Comparison of ENCODE assay signal across 9 cellular contexts in the genomic region with DNA sequence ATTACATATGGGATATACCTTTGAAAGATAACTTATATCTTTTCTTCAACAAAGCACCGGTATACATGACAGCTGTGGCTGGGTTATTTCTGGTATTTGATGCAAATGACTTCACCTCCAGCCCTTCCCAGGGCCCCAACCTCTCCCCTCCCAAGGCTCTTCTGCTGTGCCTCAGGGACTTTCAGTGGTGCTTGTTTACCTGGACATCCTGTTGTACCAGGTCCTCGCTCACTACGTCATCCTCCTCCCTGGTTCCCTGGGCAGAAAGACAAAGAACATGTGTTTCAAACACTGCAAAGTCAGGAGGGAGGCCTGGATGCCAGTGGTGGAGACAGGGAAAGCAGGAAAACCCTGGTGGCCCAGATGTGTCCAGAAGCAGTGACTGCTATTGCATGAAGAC. TPM values are rescaled to one million over a fixed set of nuclear protein-coding genes. Genes with fewer than 3 reads are reported as not detected.
DNase-seq lines count a peak whose midpoint lies in the region; ATAC-seq and TF ChIP-seq lines count a peak whose summit lies in the region.
"Had no signal": no experiment of that assay in that cellular context is flagged by ENCODE, and none has a peak within 500 bp of the region (broad histone marks: within the 10 kb centered on the region; RNA-seq: fewer than 3 reads in every experiment).

No MANE protein-coding gene starts in this region.

- H3K4ac ChIP-seq in trophoblast cell (ENCODE audit: low read depth, low read length) = no peak overlapping the region

- no peak overlapping the region for H2BK12ac ChIP-seq in trophoblast cell (ENCODE audit: low read length)

- peaks cover 5 to 14% of the 10 kb centered on the region in 2 experiments for H3K4me1 ChIP-seq in trophoblast cell (ENCODE audit: control insufficient read depth in 1 of 2, insufficient read depth in 2 of 2, low read length in 2 of 2)

- no CpG with 5 or more reads among the region's 3 CpGs for WGBS in trophoblast cell (ENCODE audit: extremely low coverage, insufficient coverage, insufficient read length)

- H2AK5ac ChIP-seq in trophoblast cell (ENCODE audit: low read length) = no peak overlapping the region

- no peaks in the 10 kb centered on the region for H3K9me3 Mint-ChIP-seq in activated CD8-positive, alpha-beta T cell treated with anti-CD3 and anti-CD28 coated beads, Interleukin-2, amount 10 ng/mL, durations not matched to agents 7 days and 5 days (ENCODE audit: insufficient read depth)
- no peaks in the 10 kb centered on the region for H3K9me3 Mint-ChIP-seq in activated CD8-positive, alpha-beta T cell treated with anti-CD3 and anti-CD28 coated beads for 36 hours

- peaks cover 5% of the 10 kb centered on the region for H3K79me1 ChIP-seq in trophoblast cell (ENCODE audit: low read length)

- no peak overlapping the region for H3K14ac ChIP-seq in trophoblast cell (ENCODE audit: low read length)

- no peak overlapping the region for H4K12ac ChIP-seq in trophoblast cell (ENCODE audit: low read depth, low read length)

- no peaks in the 10 kb centered on the region for H3K27me3 ChIP-seq in trophoblast cell (ENCODE audit: insufficient read depth, low read length)

- no peak overlapping the region for H3K18ac ChIP-seq in trophoblast cell (ENCODE audit: low read length)

- no peak overlapping the region for H3K9ac ChIP-seq in trophoblast cell (ENCODE audit: low read length)

- ATAC-seq in activated CD8-positive, alpha-beta T cell treated with anti-CD3 and anti-CD28 coated beads, Interleukin-2, amount 10 ng/mL, durations not matched to agents 7 days and 5 days = no peak
- ATAC-seq in activated CD8-positive, alpha-beta T cell treated with anti-CD3 and anti-CD28 coated beads for 36 hours = no peak
- ATAC-seq in GM21723 (IDR thresholded peaks at IDR 0.05; ENCODE audit: unreplicated experiment) = peak; percentile 88
- no peak for ATAC-seq in HG02970 (IDR thresholded peaks at IDR 0.05; ENCODE audit: low FRiP score, unreplicated experiment)

- peaks cover 90% of the 10 kb centered on the region for H3K36me3 Mint-ChIP-seq in activated CD8-positive, alpha-beta T cell treated with anti-CD3 and anti-CD28 coated beads, Interleukin-2, amount 10 ng/mL, durations not matched to agents 7 days and 5 days (ENCODE audit: low read depth)
- H3K36me3 Mint-ChIP-seq in activated CD8-positive, alpha-beta T cell treated with anti-CD3 and anti-CD28 coated beads for 36 hours (ENCODE audit: low read depth) = peaks cover 88% of the 10 kb centered on the region

- H4K91ac ChIP-seq in trophoblast cell (ENCODE audit: low read depth, low read length) = peak overlapping the region; percentile 57

- H3K4me3 ChIP-seq in trophoblast cell (ENCODE audit: low read depth, low read length) = no peak overlapping the region

- no peak overlapping the region for H3K4me2 ChIP-seq in trophoblast cell (ENCODE audit: low read length)

- H2BK120ac ChIP-seq in trophoblast cell (ENCODE audit: insufficient read depth, low read length, poor library complexity) = no peak overlapping the region

- no peaks in the 10 kb centered on the region for H3K9me3 ChIP-seq in trophoblast cell (ENCODE audit: insufficient read depth, low read depth, low read length)

- peaks cover 46% of the 10 kb centered on the region for H3K4me1 Mint-ChIP-seq in activated CD8-positive, alpha-beta T cell treated with anti-CD3 and anti-CD28 coated beads, Interleukin-2, amount 10 ng/mL, durations not matched to agents 7 days and 5 days (ENCODE audit: low read depth)
- H3K4me1 Mint-ChIP-seq in activated CD8-positive, alpha-beta T cell treated with anti-CD3 and anti-CD28 coated beads for 36 hours (ENCODE audit: low read depth) = peaks cover 56% of the 10 kb centered on the region

- H3K23ac ChIP-seq in trophoblast cell (ENCODE audit: low read length) = no peak overlapping the region

- no peaks in the 10 kb centered on the region for H3K79me2 ChIP-seq in trophoblast cell (ENCODE audit: control insufficient read depth, insufficient read depth, low read length, poor library complexity)

- peak overlapping the region; percentile 53 for H3K27ac Mint-ChIP-seq in activated CD8-positive, alpha-beta T cell treated with anti-CD3 and anti-CD28 coated beads, Interleukin-2, amount 10 ng/mL, durations not matched to agents 7 days and 5 days
- H3K27ac Mint-ChIP-seq in activated CD8-positive, alpha-beta T cell treated with anti-CD3 and anti-CD28 coated beads for 36 hours = no peak overlapping the region

- H4K8ac ChIP-seq in trophoblast cell (ENCODE audit: low read depth, low read length) = no peak overlapping the region

- intact Hi-C loops in activated CD8-positive, alpha-beta T cell treated with anti-CD3 and anti-CD28 coated beads for 36 hours (cut with micrococcal nuclease) = no loop called here

- no peak overlapping the region for H2AFZ ChIP-seq in trophoblast cell (ENCODE audit: insufficient read depth, low read length, poor library complexity)

- no peaks in the 10 kb centered on the region for H3K27me3 Mint-ChIP-seq in activated CD8-positive, alpha-beta T cell treated with anti-CD3 and anti-CD28 coated beads, Interleukin-2, amount 10 ng/mL, durations not matched to agents 7 days and 5 days (ENCODE audit: low read depth)
- no peaks in the 10 kb centered on the region for H3K27me3 Mint-ChIP-seq in activated CD8-positive, alpha-beta T cell treated with anti-CD3 and anti-CD28 coated beads for 36 hours

- peak overlapping the region; percentile 29 for H3K27ac ChIP-seq in trophoblast cell (ENCODE audit: low read depth, low read length)

- no peak overlapping the region for H3K4me3 Mint-ChIP-seq in activated CD8-positive, alpha-beta T cell treated with anti-CD3 and anti-CD28 coated beads, Interleukin-2, amount 10 ng/mL, durations not matched to agents 7 days and 5 days
- H3K4me3 Mint-ChIP-seq in activated CD8-positive, alpha-beta T cell treated with anti-CD3 and anti-CD28 coated beads for 36 hours = no peak overlapping the region

- no peak for DNase-seq in activated CD8-positive, alpha-beta T cell treated with anti-CD3 and anti-CD28 coated beads, Interleukin-2, amount 10 ng/mL, durations not matched to agents 7 days and 5 days
- no peak for DNase-seq in activated CD8-positive, alpha-beta T cell treated with anti-CD3 and anti-CD28 coated beads for 36 hours
- DNase-seq in NCI-H345 treated with DMSO at 0.1 percent for 48 hours (lab: John Stamatoyannopoulos, UW; ENCODE audit: unreplicated experiment) (peak; percentile 42), trophoblast cell (peak; percentile 11 to 45), COLO829 (ENCODE audit: low spot score) (no peak), Ammon's horn (ENCODE audit: low spot score) (no peak)
- DNase-seq: SHP77 had no signal

- CTCF ChIA-PET in activated CD8-positive, alpha-beta T cell treated with anti-CD3 and anti-CD28 coated beads, Interleukin-2, amount 10 ng/mL, durations not matched to agents 7 days and 5 days (lab: Charles Lee) = interaction anchor here (1.5 to 5.3 kb wide), 4 partner anchors 8 to 31 kb away, joined by 4 to 28 read pairs (median 10); no protein-coding TSS in a partner anchor
- CTCF ChIA-PET in activated CD8-positive, alpha-beta T cell treated with anti-CD3 and anti-CD28 coated beads for 36 hours (lab: Charles Lee) = interaction anchor here (1.0 to 11.4 kb wide), 7 partner anchors 8 to 104 kb away, joined by 3 to 149 read pairs (median 6); no protein-coding TSS in a partner anchor

- H2BK5ac ChIP-seq in trophoblast cell (ENCODE audit: low read depth, low read length, poor library complexity) = no peak overlapping the region

- peaks cover 37 to 64% of the 10 kb centered on the region in 2 experiments for H3K36me3 ChIP-seq in trophoblast cell (ENCODE audit: control insufficient read depth in 1 of 2, insufficient read depth in 2 of 2, low read length in 2 of 2)

- POLR2A ChIA-PET in activated CD8-positive, alpha-beta T cell treated with anti-CD3 and anti-CD28 coated beads, Interleukin-2, amount 10 ng/mL, durations not matched to agents 7 days and 5 days (lab: Charles Lee) = no interaction called here
- POLR2A ChIA-PET in activated CD8-positive, alpha-beta T cell treated with anti-CD3 and anti-CD28 coated beads for 36 hours (lab: Charles Lee) = interaction anchor here (1.0 to 1.7 kb wide), 2 partner anchors 9 to 75 kb away, joined by 3 read pairs; no protein-coding TSS in a partner anchor

- no peak for TF ChIP-seq CTCF in activated CD8-positive, alpha-beta T cell treated with anti-CD3 and anti-CD28 coated beads for 36 hours (IDR thresholded peaks at IDR 0.05)

RNA-seq across cellular contexts. Expression of a gene that starts 23.4 kb away (rescaled TPM):
- 100 to 1,000 TPM; 481 to 495 TPM for total RNA-seq in activated CD8-positive, alpha-beta T cell treated with anti-CD3 and anti-CD28 coated beads, Interleukin-2, amount 10 ng/mL, durations not matched to agents 7 days and 5 days
- total RNA-seq in activated CD8-positive, alpha-beta T cell treated with anti-CD3 and anti-CD28 coated beads for 36 hours = 100 to 1,000 TPM; 328 to 336 TPM
- polyA plus RNA-seq in trophoblast cell (2013) = 81.4 and 88.5 TPM in 2 replicates

RNA-seq across cellular contexts. Expression of a gene that starts 53.4 kb away (rescaled TPM):
- total RNA-seq in activated CD8-positive, alpha-beta T cell treated with anti-CD3 and anti-CD28 coated beads, Interleukin-2, amount 10 ng/mL, durations not matched to agents 7 days and 5 days = 100 to 1,000 TPM; 132 to 138 TPM
- 100 to 1,000 TPM; 222 TPM for total RNA-seq in activated CD8-positive, alpha-beta T cell treated with anti-CD3 and anti-CD28 coated beads for 36 hours
- polyA plus RNA-seq in trophoblast cell (2013) = 54.1 and 54.5 TPM in 2 replicates

Comparison
In these comparisons a context has a peak if more than half of its experiments do, and no peak if none do; other contexts are left out.
1. DNase-seq: peak in NCI-H345 treated with DMSO at 0.1 percent for 48 hours (single experiment) and trophoblast cell (2 of 2); none in activated CD8-positive, alpha-beta T cell treated with anti-CD3 and anti-CD28 coated beads, Interleukin-2, amount 10 ng/mL, durations not matched to agents 7 days and 5 days (single experiment), activated CD8-positive, alpha-beta T cell treated with anti-CD3 and anti-CD28 coated beads for 36 hours (single experiment), COLO829 (single experiment) and Ammon's horn (single experiment).